ENCODE assay signal across 17 cellular contexts in genomic region chr1:20192871-20193411, GRCh38. TPM values are rescaled to one million over a fixed set of nuclear protein-coding genes. Genes with fewer than 3 reads are reported as not detected.
DNase-seq lines count a peak whose midpoint lies in the region; ATAC-seq, FAIRE-seq and TF ChIP-seq lines count a peak whose summit lies in the region.
"Had no signal": no experiment of that assay in that cellular context is flagged by ENCODE, and none has a peak within 500 bp of the region (broad histone marks: within the 10 kb centered on the region; RNA-seq: fewer than 3 reads in every experiment).

No MANE protein-coding gene starts in this region.

- H3K9me3 ChIP-seq in esophagus squamous epithelium, result no peaks in the 10 kb centered on the region
- H3K9me3 ChIP-seq: BE2C had no signal

- H3K4me3 ChIP-seq in esophagus squamous epithelium, result no peak overlapping the region
- H3K4me3 ChIP-seq in rectal smooth muscle tissue (ENCODE audit: low read length), result no peak overlapping the region

- 75% methylated on average over 1 of the region's 1 CpG; no CpG with 5 or more reads in 1 of the 2 donors for WGBS in esophagus squamous epithelium, 2 donors

- TF ChIP-seq POLR2A in esophagus squamous epithelium (IDR thresholded peaks at IDR 0.05), result no peak

- H3K9ac ChIP-seq in rectal smooth muscle tissue (ENCODE audit: low read length), result no peak overlapping the region

- peaks cover 0 to 74% (median 0%) of the 10 kb centered on the region in 4 donors for H3K27me3 ChIP-seq in esophagus squamous epithelium
- H3K27me3 ChIP-seq in rectal smooth muscle tissue (ENCODE audit: control insufficient read depth, insufficient read depth, low read length), result no peaks in the 10 kb centered on the region
- H3K27me3 ChIP-seq: BE2C had no signal

- H3K27ac ChIP-seq in angular gyrus (ENCODE audit: low read depth, low read length) (peak overlapping the region; percentile 51), esophagus squamous epithelium (peak overlapping the region; percentile 0 to 74 (median 48)), rectal smooth muscle tissue (ENCODE audit: low read depth, low read length) (peak overlapping the region; percentile 4)

- ATAC-seq in HG03565 (IDR thresholded peaks at IDR 0.05; ENCODE audit: unreplicated experiment), result no peak
- ATAC-seq: CD8-positive, alpha-beta T cell had no signal

- H3K4me1 ChIP-seq in esophagus squamous epithelium (peaks cover 5 to 36% (median 7%) of the 10 kb centered on the region in 3 donors), rectal smooth muscle tissue (ENCODE audit: control insufficient read depth, insufficient read depth, low read length) (peaks cover 21% of the 10 kb centered on the region)
- H3K4me1 ChIP-seq: BE2C had no signal

- intact Hi-C loops in esophagus squamous epithelium (cut with DNase I), result no loop called here

- TF ChIP-seq CTCF in esophagus squamous epithelium (IDR thresholded peaks at IDR 0.05), result no peak

- H3K36me3 ChIP-seq in esophagus squamous epithelium (no peaks in the 10 kb centered on the region), rectal smooth muscle tissue (ENCODE audit: control insufficient read depth, insufficient read depth, low read length) (peaks cover 2% of the 10 kb centered on the region)
- H3K36me3 ChIP-seq: BE2C had no signal

- DNase-seq in esophagus squamous epithelium (lab: John Stamatoyannopoulos, UW) (no peak), urothelium cell line (ENCODE audit: low spot score) (no peak), AML-193 (lab: John Stamatoyannopoulos, UW) (no peak)
- DNase-seq in activated CD8-positive, alpha-beta memory T cell treated with anti-CD3 and anti-CD28 coated beads, Interleukin-2, amount 50 U/mL, for 48 hours, result no peak
- DNase-seq: BE2C; CD8-positive, alpha-beta T cell; COR-L47; DND-41; GDM1; GOT3; H9 had no signal

- no peak for FAIRE-seq in urothelium cell line (lab: Jason Lieb, UNC)
- FAIRE-seq: A204.1, GM12892 had no signal

RNA-seq across cellular contexts. Expression of gene PLA2G2C, which starts 6.6 kb away (rescaled TPM):
- total RNA-seq in esophagus squamous epithelium, result under 1 TPM in 2 of 4 donors, not detected in 2; 0.04 to 0.19 TPM
- total RNA-seq: CD8-positive, alpha-beta T cell; H9; HT1080 had no signal

RNA-seq across cellular contexts. Expression of gene UBXN10, which starts 7.0 kb away (rescaled TPM):
- total RNA-seq in esophagus squamous epithelium, result 1 to 10 TPM in 2 of 4 donors, under 1 TPM in 2; 0.11 to 5.5 (median 0.81) TPM
- total RNA-seq: HT1080 had no signal

RNA-seq across cellular contexts. Expression of gene PLA2G2F, which starts 53.8 kb away (rescaled TPM):
- under 1 TPM in 1 of 4 donors, not detected in 3; 0.48 TPM for total RNA-seq in esophagus squamous epithelium
- total RNA-seq: CD8-positive, alpha-beta T cell; H9; HT1080 had no signal
